In the genomic region with DNA sequence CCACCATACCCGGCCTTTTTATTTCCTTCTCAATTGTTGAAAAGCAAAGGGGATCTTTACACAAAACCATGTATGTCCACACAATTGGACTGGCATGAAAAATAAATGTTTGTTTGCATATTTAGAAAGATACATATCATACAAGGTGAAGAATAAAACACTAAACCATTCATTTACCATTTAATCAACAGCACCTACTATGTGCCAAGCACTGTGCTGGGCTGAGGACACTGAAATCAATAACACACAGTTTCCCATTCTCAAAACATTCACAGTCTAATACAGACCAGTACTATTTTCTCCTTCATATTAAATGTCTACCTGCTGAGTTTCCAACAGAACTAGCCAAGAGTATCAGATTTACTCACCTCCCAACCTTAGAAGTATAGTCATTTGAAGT, we compare ENCODE assay signal across 23 cellular contexts.
"Had no signal": no experiment of that assay in that cellular context is flagged by ENCODE, and none has a peak within 500 bp of the region (broad histone marks: within the 10 kb centered on the region; RNA-seq: fewer than 3 reads in every experiment).

No MANE protein-coding gene starts in this region.

- FAIRE-seq: frontal cortex had no signal

- DNase-seq: effector memory CD8-positive, alpha-beta T cell; hypothalamus; immature natural killer cell; kidney glomerular epithelial cell; left ventricle myocardium superior; mesenchymal stem cell; naive thymus-derived CD8-positive, alpha-beta T cell; nephron progenitor cell; nucleus accumbens; sigmoid colon; spleen; stimulated activated CD4-positive, alpha-beta T cell treated with anti-CD3 and anti-CD28 coated beads, Interleukin-4, amount 100 ng/mL, for 4 hours; upper lobe of right lung; uterus had no signal

- H3K9me3 Mint-ChIP-seq: effector memory CD8-positive, alpha-beta T cell; immature natural killer cell; naive thymus-derived CD8-positive, alpha-beta T cell; nephron progenitor cell; stimulated activated memory B cell treated with anti-CD40 and anti-IgM and Interleukin-4, amounts not matched to agents 10 μg/mL and 1 μg/mL and 100 μg/mL, for 72 hours; stimulated activated naive CD8-positive, alpha-beta T cell treated with anti-CD3 and anti-CD28 coated beads, Interleukin-15, Interleukin-2, amounts not matched to agents 100 ng/mL and 50 ng/mL, for 24 hours had no signal

- H3K27ac ChIP-seq: coronary artery, prostate gland, right atrium auricular region, sigmoid colon, spleen, thoracic aorta, tibial nerve, upper lobe of right lung, uterus had no signal

- H3K27ac Mint-ChIP-seq: effector memory CD8-positive, alpha-beta T cell; immature natural killer cell; naive thymus-derived CD8-positive, alpha-beta T cell; stimulated activated memory B cell treated with anti-CD40 and anti-IgM and Interleukin-4, amounts not matched to agents 10 μg/mL and 1 μg/mL and 100 μg/mL, for 72 hours; stimulated activated naive CD8-positive, alpha-beta T cell treated with anti-CD3 and anti-CD28 coated beads, Interleukin-15, Interleukin-2, amounts not matched to agents 100 ng/mL and 50 ng/mL, for 24 hours had no signal

- H3K4me3 Mint-ChIP-seq: effector memory CD8-positive, alpha-beta T cell; immature natural killer cell; naive thymus-derived CD8-positive, alpha-beta T cell; nephron progenitor cell; stimulated activated memory B cell treated with anti-CD40 and anti-IgM and Interleukin-4, amounts not matched to agents 10 μg/mL and 1 μg/mL and 100 μg/mL, for 72 hours; stimulated activated naive CD8-positive, alpha-beta T cell treated with anti-CD3 and anti-CD28 coated beads, Interleukin-15, Interleukin-2, amounts not matched to agents 100 ng/mL and 50 ng/mL, for 24 hours had no signal

- H3K27me3 ChIP-seq: right atrium auricular region, sigmoid colon, spleen, tibial nerve, upper lobe of right lung, uterus had no signal

- H3K36me3 ChIP-seq: prostate gland, right atrium auricular region, sigmoid colon, spleen, thoracic aorta, tibial nerve, upper lobe of right lung, uterus had no signal

- H3K4me3 ChIP-seq: coronary artery, lung, prostate gland, right atrium auricular region, sigmoid colon, spleen, thoracic aorta, tibial nerve, upper lobe of right lung, uterus had no signal

- H3K36me3 Mint-ChIP-seq: immature natural killer cell; naive thymus-derived CD8-positive, alpha-beta T cell; stimulated activated memory B cell treated with anti-CD40 and anti-IgM and Interleukin-4, amounts not matched to agents 10 μg/mL and 1 μg/mL and 100 μg/mL, for 72 hours had no signal

- H3K4me1 ChIP-seq: prostate gland, sigmoid colon, uterus had no signal

- ATAC-seq: effector memory CD8-positive, alpha-beta T cell; left ventricle myocardium superior; naive thymus-derived CD8-positive, alpha-beta T cell; stimulated activated memory B cell treated with anti-CD40 and anti-IgM and Interleukin-4, amounts not matched to agents 10 μg/mL and 1 μg/mL and 100 μg/mL, for 72 hours; upper lobe of right lung had no signal

- H3K9me3 ChIP-seq: prostate gland, right atrium auricular region, sigmoid colon, spleen, thoracic aorta, tibial nerve, upper lobe of right lung, uterus had no signal
